ENCODE assay signal across 8 cellular contexts in genomic region chr12:92928962-92929915, GRCh38. TPM values are rescaled to one million over a fixed set of nuclear protein-coding genes. Genes with fewer than 3 reads are reported as not detected.
DNase-seq lines count a peak whose midpoint lies in the region; ATAC-seq and TF ChIP-seq lines count a peak whose summit lies in the region.

TSS of gene EEA1 (minus strand) at chr12:92929295. CDS start at chr12:92929066, 229 bp downstream.

- TF ChIP-seq CTCF in GM20000 (IDR thresholded peaks at IDR 0.05; ENCODE audit: extremely low read depth, missing control alignments), result no peak

- H3K4me3 ChIP-seq in mesenchymal stem cell (ENCODE audit: insufficient read depth in 1 of 2, low read depth in 1 of 2, low read length in 2 of 2), result peak within 1 kb of the TSS; percentile 91 to 93

- H2AFZ ChIP-seq in mesenchymal stem cell (ENCODE audit: low read depth, low read length), result peak within 1 kb of the TSS; percentile 96

- H2BK15ac ChIP-seq in mesenchymal stem cell (ENCODE audit: low read depth, poor library complexity, severe bottlenecking), result peak within 1 kb of the TSS; percentile 95

- H3K18ac ChIP-seq in mesenchymal stem cell (ENCODE audit: low read depth in 1 of 2, low read length in 2 of 2), result peak within 1 kb of the TSS; percentile 97 to 99

- H3K27ac ChIP-seq in mesenchymal stem cell (ENCODE audit: low read length, poor library complexity, severe bottlenecking), result peak within 1 kb of the TSS; percentile 90

- peak; percentile 81 for ATAC-seq in effector memory CD8-positive, alpha-beta T cell (replicated peaks)

- no peak within 1 kb of the TSS for H2AK5ac ChIP-seq in mesenchymal stem cell (ENCODE audit: low read length, severe bottlenecking)

- H4K91ac ChIP-seq in mesenchymal stem cell (ENCODE audit: low read length), result peak within 1 kb of the TSS; percentile 96

- no peaks in the 10 kb centered on the region for H3K9me3 ChIP-seq in mesenchymal stem cell (ENCODE audit: control insufficient read depth, low read length)

- H3K27ac Mint-ChIP-seq in effector memory CD8-positive, alpha-beta T cell, result peak within 1 kb of the TSS; percentile 94 to 95

- DNase-seq in COLO829 (ENCODE audit: low spot score) (peak; percentile 89), GM20000 (ENCODE audit: low spot score) (peak; percentile 99), HT-29 (ENCODE audit: low spot score) (peak; percentile 95), NOMO-1 (lab: John Stamatoyannopoulos, UW; ENCODE audit: unreplicated experiment in 2 of 2) (peak; percentile 88 to 97), mesenchymal stem cell (peak; percentile 96)
- peak; percentile 91 to 94 for DNase-seq in activated CD8-positive, alpha-beta memory T cell treated with anti-CD3 and anti-CD28 coated beads for 4 hours (ENCODE audit: low read depth in 2 of 2)
- peak; percentile 91 to 93 (median 92) for DNase-seq in effector memory CD8-positive, alpha-beta T cell
- DNase-seq in stimulated activated CD8-positive, alpha-beta memory T cell treated with anti-CD3 and anti-CD28 coated beads, Interleukin-12 subunit alpha, Interleukin-12 subunit beta, amount 100 ng/mL, for 4 hours (ENCODE audit: low read depth), result peak; percentile 96

- H3K4me1 ChIP-seq in mesenchymal stem cell (ENCODE audit: control insufficient read depth, insufficient read depth, low read depth, low read length), result peaks cover 5% of the 10 kb centered on the region

- under 1% methylated on average over 79 of the region's 98 CpGs for WGBS in mesenchymal stem cell

- no peaks in the 10 kb centered on the region for H3K27me3 ChIP-seq in mesenchymal stem cell (ENCODE audit: control insufficient read depth in 1 of 2, insufficient read depth in 1 of 2, low read length in 2 of 2)

- no peaks in the 10 kb centered on the region for H3K27me3 Mint-ChIP-seq in effector memory CD8-positive, alpha-beta T cell

- peak within 1 kb of the TSS; percentile 81 for H2BK5ac ChIP-seq in mesenchymal stem cell (ENCODE audit: low read depth, low read length, poor library complexity, severe bottlenecking)

- H3K4ac ChIP-seq in mesenchymal stem cell (ENCODE audit: low read depth in 1 of 2, low read length in 2 of 2), result peak within 1 kb of the TSS; percentile 97 to 98

- peak within 1 kb of the TSS; percentile 83 to 84 for H3K4me3 Mint-ChIP-seq in effector memory CD8-positive, alpha-beta T cell

- H3K4me1 Mint-ChIP-seq in effector memory CD8-positive, alpha-beta T cell (ENCODE audit: low read depth in 2 of 2), result peaks cover 20 to 29% of the 10 kb centered on the region in 2 donors

- peak within 1 kb of the TSS; percentile 96 to 100 for H3K14ac ChIP-seq in mesenchymal stem cell (ENCODE audit: low read length in 2 of 2)

- H4K8ac ChIP-seq in mesenchymal stem cell (ENCODE audit: low read length), result peak within 1 kb of the TSS; percentile 87

- peaks cover 9% of the 10 kb centered on the region for H3K36me3 Mint-ChIP-seq in effector memory CD8-positive, alpha-beta T cell (ENCODE audit: insufficient read depth)

- peak within 1 kb of the TSS; percentile 95 for H2BK120ac ChIP-seq in mesenchymal stem cell (ENCODE audit: low read depth, low read length)

- H2BK12ac ChIP-seq in mesenchymal stem cell (ENCODE audit: low read length in 2 of 2), result peak within 1 kb of the TSS in 1 of 2 experiments; percentile 99

- no peaks in the 10 kb centered on the region for H3K9me3 Mint-ChIP-seq in effector memory CD8-positive, alpha-beta T cell

- peak within 1 kb of the TSS; percentile 99 for H3K9ac ChIP-seq in mesenchymal stem cell (ENCODE audit: low read length)

- peak within 1 kb of the TSS; percentile 90 for H3K4me2 ChIP-seq in mesenchymal stem cell (ENCODE audit: low read length, poor library complexity, severe bottlenecking)

- H3K36me3 ChIP-seq in mesenchymal stem cell (ENCODE audit: control insufficient read depth in 1 of 2, insufficient read depth in 2 of 2, low read depth in 1 of 2, low read length in 2 of 2), result no peaks in the 10 kb centered on the region

- H3K79me1 ChIP-seq in mesenchymal stem cell (replicated peaks; ENCODE audit: low read length, poor library complexity, severe bottlenecking), result peaks cover 2% of the 10 kb centered on the region

- peak within 1 kb of the TSS; percentile 79 to 94 for H3K23ac ChIP-seq in mesenchymal stem cell (ENCODE audit: low read length in 2 of 2)

RNA-seq across cellular contexts. Expression of gene EEA1, which starts in this region (rescaled TPM):
- 3.2 and 3.4 TPM in 2 replicates for total RNA-seq in HT-29 (2014; rRNA removed; shearing (Covaris generic))
- polyA plus RNA-seq in mesenchymal stem cell (2013, experiment 1 of 2), result 35.6 TPM
- polyA plus RNA-seq in mesenchymal stem cell (2013, experiment 2 of 2), result 38.7 TPM

Comparison
In these comparisons a context has a peak if more than half of its experiments do, and no peak if none do; other contexts are left out.
1. Peak in every context shown above with its lines: DNase-seq, ATAC-seq, H3K4me3 ChIP-seq and H3K27ac ChIP-seq.